Comparison of ENCODE assay signal across 25 cellular contexts in genomic region chr12:131003676-131004075, GRCh38. TPM values are rescaled to one million over a fixed set of nuclear protein-coding genes. Genes with fewer than 3 reads are reported as not detected.
DNase-seq lines count a peak whose midpoint lies in the region; ATAC-seq and TF ChIP-seq lines count a peak whose summit lies in the region.
"Had no signal": no experiment of that assay in that cellular context is flagged by ENCODE, and none has a peak within 500 bp of the region (broad histone marks: within the 10 kb centered on the region; RNA-seq: fewer than 3 reads in every experiment).

No MANE protein-coding gene starts in this region.

- H3K27me3 Mint-ChIP-seq in activated naive CD8-positive, alpha-beta T cell = no peaks in the 10 kb centered on the region
- no peaks in the 10 kb centered on the region for H3K27me3 Mint-ChIP-seq in activated naive CD8-positive, alpha-beta T cell treated with anti-CD3 and anti-CD28 coated beads for 36 hours
- H3K27me3 Mint-ChIP-seq in naive thymus-derived CD8-positive, alpha-beta T cell = peaks cover 0 to 8% (median 0%) of the 10 kb centered on the region in 5 donors
- peaks cover 0 to 11% of the 10 kb centered on the region in 2 donors for H3K27me3 Mint-ChIP-seq in stimulated activated naive B cell treated with anti-CD40 and anti-IgM and Interleukin-4, amounts not matched to agents 10 μg/mL and 1 μg/mL and 100 μg/mL, for 72 hours
- no peaks in the 10 kb centered on the region for H3K27me3 Mint-ChIP-seq in osteocyte (ENCODE audit: unreplicated experiment)
- H3K27me3 Mint-ChIP-seq: activated CD4-positive, alpha-beta T cell treated with anti-CD3 and anti-CD28 coated beads, Interleukin-2, amount 10 ng/mL, durations not matched to agents 24 days and 14 days; activated CD8-positive, alpha-beta memory T cell treated with anti-CD3 and anti-CD28 coated beads, Interleukin-2, amount 10 ng/mL, durations not matched to agents 7 days and 5 days had no signal

- no peak overlapping the region for H3K4me2 ChIP-seq in MM.1S (ENCODE audit: low read depth, low read length)

- no peaks in the 10 kb centered on the region for H3K4me1 Mint-ChIP-seq in activated naive CD8-positive, alpha-beta T cell (ENCODE audit: low read depth)
- H3K4me1 Mint-ChIP-seq in activated naive CD8-positive, alpha-beta T cell treated with anti-CD3 and anti-CD28 coated beads for 36 hours = no peaks in the 10 kb centered on the region
- peaks cover 0 to 3% (median 0%) of the 10 kb centered on the region in 4 donors for H3K4me1 Mint-ChIP-seq in naive thymus-derived CD8-positive, alpha-beta T cell
- peaks cover 15 to 25% of the 10 kb centered on the region in 2 donors for H3K4me1 Mint-ChIP-seq in stimulated activated naive B cell treated with anti-CD40 and anti-IgM and Interleukin-4, amounts not matched to agents 10 μg/mL and 1 μg/mL and 100 μg/mL, for 72 hours
- H3K4me1 Mint-ChIP-seq in osteocyte (ENCODE audit: unreplicated experiment) = no peaks in the 10 kb centered on the region
- H3K4me1 Mint-ChIP-seq: activated CD4-positive, alpha-beta T cell treated with anti-CD3 and anti-CD28 coated beads, Interleukin-2, amount 10 ng/mL, durations not matched to agents 24 days and 14 days had no signal

- no peaks in the 10 kb centered on the region for H3K4me1 ChIP-seq in MM.1S (ENCODE audit: low read length)

- POLR2A ChIA-PET in naive thymus-derived CD8-positive, alpha-beta T cell (lab: Charles Lee) = no interaction called here

- H3K27ac ChIP-seq in MM.1S (ENCODE audit: low read length) = no peak overlapping the region
- H3K27ac ChIP-seq: esophagus squamous epithelium, gastrocnemius medialis, ovary, sigmoid colon had no signal

- H3K79me2 ChIP-seq in MM.1S (ENCODE audit: low read length) = no peaks in the 10 kb centered on the region

- H3K27me3 ChIP-seq in MM.1S (replicated peaks; ENCODE audit: insufficient read depth, low read length) = no peaks in the 10 kb centered on the region; the same call in 1 of the 2 replicates
- H3K27me3 ChIP-seq: gastrocnemius medialis, ovary, sigmoid colon, upper lobe of left lung had no signal

- TF ChIP-seq CTCF in osteocyte (IDR thresholded peaks at IDR 0.05) (no peak), MM.1S (IDR thresholded peaks at IDR 0.05; ENCODE audit: low read length) (no peak)

- no peaks in the 10 kb centered on the region for H3K36me3 Mint-ChIP-seq in activated naive CD8-positive, alpha-beta T cell
- H3K36me3 Mint-ChIP-seq in activated naive CD8-positive, alpha-beta T cell treated with anti-CD3 and anti-CD28 coated beads for 36 hours = no peaks in the 10 kb centered on the region
- no peaks in the 10 kb centered on the region for H3K36me3 Mint-ChIP-seq in naive thymus-derived CD8-positive, alpha-beta T cell
- H3K36me3 Mint-ChIP-seq in stimulated activated naive B cell treated with anti-CD40 and anti-IgM and Interleukin-4, amounts not matched to agents 10 μg/mL and 1 μg/mL and 100 μg/mL, for 72 hours = no peaks in the 10 kb centered on the region
- no peaks in the 10 kb centered on the region for H3K36me3 Mint-ChIP-seq in osteocyte (ENCODE audit: unreplicated experiment)
- H3K36me3 Mint-ChIP-seq: activated CD8-positive, alpha-beta memory T cell treated with anti-CD3 and anti-CD28 coated beads, Interleukin-2, amount 10 ng/mL, durations not matched to agents 7 days and 5 days had no signal

- no peak overlapping the region for H2AFZ ChIP-seq in MM.1S (ENCODE audit: low read length)

- H3K36me3 ChIP-seq in MM.1S (replicated peaks; ENCODE audit: insufficient read depth, low read length) = no peaks in the 10 kb centered on the region
- H3K36me3 ChIP-seq: esophagus squamous epithelium, gastrocnemius medialis, ovary, sigmoid colon had no signal

- H3F3A ChIP-seq in MM.1S (ENCODE audit: insufficient read depth, low read length) = no peaks in the 10 kb centered on the region

- no peaks in the 10 kb centered on the region for H3K9me3 ChIP-seq in MM.1S (replicated peaks; ENCODE audit: insufficient read depth, low read length)
- H3K9me3 ChIP-seq: esophagus squamous epithelium, gastrocnemius medialis, ovary, sigmoid colon, upper lobe of left lung had no signal

- no peaks in the 10 kb centered on the region for H3K9me2 ChIP-seq in MM.1S (replicated peaks; ENCODE audit: insufficient read depth, low read length)

- no peak overlapping the region for H3K9ac ChIP-seq in MM.1S (ENCODE audit: low read length)

- H3K9me3 Mint-ChIP-seq in activated naive CD8-positive, alpha-beta T cell (ENCODE audit: low read depth) = no peaks in the 10 kb centered on the region
- H3K9me3 Mint-ChIP-seq in activated naive CD8-positive, alpha-beta T cell treated with anti-CD3 and anti-CD28 coated beads for 36 hours = no peaks in the 10 kb centered on the region
- H3K9me3 Mint-ChIP-seq in naive thymus-derived CD8-positive, alpha-beta T cell = peaks cover 0 to 6% (median 0%) of the 10 kb centered on the region in 9 donors
- no peaks in the 10 kb centered on the region for H3K9me3 Mint-ChIP-seq in stimulated activated naive B cell treated with anti-CD40 and anti-IgM and Interleukin-4, amounts not matched to agents 10 μg/mL and 1 μg/mL and 100 μg/mL, for 72 hours
- no peaks in the 10 kb centered on the region for H3K9me3 Mint-ChIP-seq in osteocyte (ENCODE audit: unreplicated experiment)

- H3K4me3 Mint-ChIP-seq in activated naive CD8-positive, alpha-beta T cell = peak overlapping the region; percentile 59
- H3K4me3 Mint-ChIP-seq in activated naive CD8-positive, alpha-beta T cell treated with anti-CD3 and anti-CD28 coated beads for 36 hours = no peak overlapping the region
- H3K4me3 Mint-ChIP-seq in naive thymus-derived CD8-positive, alpha-beta T cell = peak overlapping the region; percentile 18 to 84 (median 61)
- peak overlapping the region; percentile 32 to 59 for H3K4me3 Mint-ChIP-seq in stimulated activated naive B cell treated with anti-CD40 and anti-IgM and Interleukin-4, amounts not matched to agents 10 μg/mL and 1 μg/mL and 100 μg/mL, for 72 hours
- H3K4me3 Mint-ChIP-seq in osteocyte (ENCODE audit: unreplicated experiment) = no peak overlapping the region
- H3K4me3 Mint-ChIP-seq: activated CD4-positive, alpha-beta T cell treated with anti-CD3 and anti-CD28 coated beads, Interleukin-2, amount 10 ng/mL, durations not matched to agents 24 days and 14 days; activated CD8-positive, alpha-beta memory T cell treated with anti-CD3 and anti-CD28 coated beads, Interleukin-2, amount 10 ng/mL, durations not matched to agents 7 days and 5 days; activated T-helper 1 cell treated with anti-CD3 and anti-CD28 coated beads, Interleukin-12 subunit alpha, Interleukin-12 subunit beta, Interleukin-2, Interleukin-4 antibody, amounts not matched to agents 30 ng/mL and 10 ng/mL and 1 ng/mL, durations not matched to agents 14 hours and 24 hours and 36 hours had no signal

- H3K27ac Mint-ChIP-seq in activated naive CD8-positive, alpha-beta T cell = no peak overlapping the region
- no peak overlapping the region for H3K27ac Mint-ChIP-seq in activated naive CD8-positive, alpha-beta T cell treated with anti-CD3 and anti-CD28 coated beads for 36 hours
- H3K27ac Mint-ChIP-seq in naive thymus-derived CD8-positive, alpha-beta T cell = no peak overlapping the region
- peak overlapping the region; percentile 77 for H3K27ac Mint-ChIP-seq in stimulated activated naive B cell treated with anti-CD40 and anti-IgM and Interleukin-4, amounts not matched to agents 10 μg/mL and 1 μg/mL and 100 μg/mL, for 72 hours
- H3K27ac Mint-ChIP-seq in osteocyte (ENCODE audit: unreplicated experiment) = no peak overlapping the region
- H3K27ac Mint-ChIP-seq: activated CD4-positive, alpha-beta T cell treated with anti-CD3 and anti-CD28 coated beads, Interleukin-2, amount 10 ng/mL, durations not matched to agents 24 days and 14 days; activated CD8-positive, alpha-beta memory T cell treated with anti-CD3 and anti-CD28 coated beads, Interleukin-2, amount 10 ng/mL, durations not matched to agents 7 days and 5 days; activated T-helper 1 cell treated with anti-CD3 and anti-CD28 coated beads, Interleukin-12 subunit alpha, Interleukin-12 subunit beta, Interleukin-2, Interleukin-4 antibody, amounts not matched to agents 30 ng/mL and 10 ng/mL and 1 ng/mL, durations not matched to agents 14 hours and 24 hours and 36 hours had no signal

- ATAC-seq in naive thymus-derived CD8-positive, alpha-beta T cell = no peak
- ATAC-seq in stimulated activated naive B cell treated with anti-CD40 and anti-IgM and Interleukin-4, amounts not matched to agents 10 μg/mL and 1 μg/mL and 100 μg/mL, for 72 hours (replicated peaks) = no peak
- no peak for ATAC-seq in HG03442 (IDR thresholded peaks at IDR 0.05; ENCODE audit: unreplicated experiment)
- ATAC-seq: activated CD8-positive, alpha-beta memory T cell treated with anti-CD3 and anti-CD28 coated beads, Interleukin-2, amount 10 ng/mL, durations not matched to agents 7 days and 5 days; gastrocnemius medialis; HCT116 had no signal

- H4K20me1 ChIP-seq in MM.1S (ENCODE audit: insufficient read depth, low read length) = no peaks in the 10 kb centered on the region

- H3K4me3 ChIP-seq in MM.1S (ENCODE audit: low read length) = no peak overlapping the region
- H3K4me3 ChIP-seq: esophagus squamous epithelium, gastrocnemius medialis, ovary, sigmoid colon, upper lobe of left lung had no signal

- no peak for DNase-seq in activated naive CD8-positive, alpha-beta T cell treated with anti-CD3 and anti-CD28 coated beads for 36 hours
- DNase-seq in NCI-H2227 (lab: John Stamatoyannopoulos, UW; ENCODE audit: unreplicated experiment) = peak; percentile 54
- no peak for DNase-seq in naive thymus-derived CD8-positive, alpha-beta T cell
- no peak for DNase-seq in stimulated activated naive B cell treated with anti-CD40 and anti-IgM and Interleukin-4, amounts not matched to agents 10 μg/mL and 1 μg/mL and 100 μg/mL, for 72 hours
- no peak for DNase-seq in osteocyte (ENCODE audit: extremely low spot score, unreplicated experiment)
- DNase-seq in MM.1S = no peak
- DNase-seq: activated CD4-positive, alpha-beta T cell treated with anti-CD3 and anti-CD28 coated beads, Interleukin-2, amount 10 ng/mL, durations not matched to agents 24 days and 14 days; activated CD8-positive, alpha-beta memory T cell treated with anti-CD3 and anti-CD28 coated beads, Interleukin-2, amount 10 ng/mL, durations not matched to agents 7 days and 5 days; esophagus squamous epithelium; gastrocnemius medialis; hippocampal formation; KG1; NCI-H187; NCI-H446; ovary; SIG-M5; sigmoid colon; stimulated activated CD8-positive, alpha-beta memory T cell treated with anti-CD3 and anti-CD28 coated beads, Interleukin-4, amount 100 ng/mL, for 48 hours; upper lobe of left lung had no signal

RNA-seq across cellular contexts. Expression of gene ADGRD1, which starts 50.0 kb away (rescaled TPM):
- under 1 TPM in 1 of 2 experiments, not detected in 1; 0.38 TPM for total RNA-seq in activated naive CD8-positive, alpha-beta T cell treated with anti-CD3 and anti-CD28 coated beads for 36 hours
- under 1 TPM; 0.34 to 0.36 TPM for total RNA-seq in naive thymus-derived CD8-positive, alpha-beta T cell
- polyA plus RNA-seq in naive thymus-derived CD8-positive, alpha-beta T cell = under 1 TPM in 1 of 3 donors, not detected in 2; 0.20 TPM
- total RNA-seq in osteocyte = 1.0 and 1.5 TPM in 2 replicates
- total RNA-seq: A673, HT1080 had no signal

Comparison
In these comparisons a context has a peak if more than half of its experiments do, and no peak if none do; other contexts are left out.
1. H3K4me3 Mint-ChIP-seq: peak in activated naive CD8-positive, alpha-beta T cell (single experiment), naive thymus-derived CD8-positive, alpha-beta T cell (10 of 10) and stimulated activated naive B cell treated with anti-CD40 and anti-IgM and Interleukin-4, amounts not matched to agents 10 μg/mL and 1 μg/mL and 100 μg/mL, for 72 hours (2 of 2); none in activated naive CD8-positive, alpha-beta T cell treated with anti-CD3 and anti-CD28 coated beads for 36 hours (single experiment) and osteocyte (single experiment).